Comparison of ENCODE assay signal across 10 cellular contexts in the genomic region with DNA sequence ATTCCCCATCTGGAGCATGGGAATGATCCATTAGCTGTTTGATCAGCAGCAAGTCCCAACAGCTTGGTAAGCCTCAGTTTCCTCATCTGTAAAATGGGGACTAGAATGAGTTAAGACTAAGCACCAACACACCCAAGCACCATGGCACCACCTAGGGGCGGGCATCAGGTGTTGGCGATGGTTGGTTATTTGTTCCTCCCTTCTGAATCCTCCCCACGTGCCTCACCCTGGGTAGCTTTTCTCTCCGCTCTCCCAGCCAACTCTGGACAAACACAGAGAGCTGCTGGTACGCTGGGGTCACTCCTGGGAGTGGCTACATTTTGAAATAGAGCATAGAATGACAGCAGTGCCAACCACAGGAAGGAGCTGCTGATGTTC.
DNase-seq lines count a peak whose midpoint lies in the region; ATAC-seq and TF ChIP-seq lines count a peak whose summit lies in the region.
"Had no signal": no experiment of that assay in that cellular context is flagged by ENCODE, and none has a peak within 500 bp of the region (broad histone marks: within the 10 kb centered on the region; RNA-seq: fewer than 3 reads in every experiment).

No MANE protein-coding gene starts in this region.

- TF ChIP-seq CTCF in epithelial cell of esophagus (IDR thresholded peaks at IDR 0.05; ENCODE audit: insufficient read depth, low read depth, low read length, missing control alignments) = peak; percentile 44

- peak; percentile 64 for ATAC-seq in stimulated activated memory B cell treated with anti-CD40 and anti-IgM and Interleukin-4, amounts not matched to agents 10 μg/mL and 1 μg/mL and 100 μg/mL, for 72 hours
- ATAC-seq in HG02759 (IDR thresholded peaks at IDR 0.05; ENCODE audit: unreplicated experiment) (no peak), GM21367 (IDR thresholded peaks at IDR 0.05; ENCODE audit: unreplicated experiment) (no peak)

- H3K27me3 Mint-ChIP-seq in stimulated activated memory B cell treated with anti-CD40 and anti-IgM and Interleukin-4, amounts not matched to agents 10 μg/mL and 1 μg/mL and 100 μg/mL, for 72 hours = no peaks in the 10 kb centered on the region

- no peak overlapping the region for H3K4me3 Mint-ChIP-seq in stimulated activated memory B cell treated with anti-CD40 and anti-IgM and Interleukin-4, amounts not matched to agents 10 μg/mL and 1 μg/mL and 100 μg/mL, for 72 hours

- peak; percentile 57 to 58 for DNase-seq in activated T-cell treated with anti-CD3 and anti-CD28 coated beads, Interleukin-2, amount 50 U/mL, for 48 hours
- DNase-seq in activated T-cell treated with anti-CD3 and anti-CD28 coated beads for 4 hours = no peak
- DNase-seq in OCI-M1 (lab: John Stamatoyannopoulos, UW) = peak; percentile 26
- peak; percentile 53 for DNase-seq in epithelial cell of esophagus (ENCODE audit: low read depth)
- no peak for DNase-seq in SW480 (ENCODE audit: low spot score)
- DNase-seq: amygdala had no signal

- H3K27ac Mint-ChIP-seq in stimulated activated memory B cell treated with anti-CD40 and anti-IgM and Interleukin-4, amounts not matched to agents 10 μg/mL and 1 μg/mL and 100 μg/mL, for 72 hours = peak overlapping the region; percentile 53

- no peak overlapping the region for H3K4me3 ChIP-seq in epithelial cell of esophagus (ENCODE audit: low read length)
- H3K4me3 ChIP-seq: lung had no signal

- peaks cover 7% of the 10 kb centered on the region for H3K36me3 Mint-ChIP-seq in stimulated activated memory B cell treated with anti-CD40 and anti-IgM and Interleukin-4, amounts not matched to agents 10 μg/mL and 1 μg/mL and 100 μg/mL, for 72 hours

- peaks cover 6% of the 10 kb centered on the region for H3K9me3 Mint-ChIP-seq in stimulated activated memory B cell treated with anti-CD40 and anti-IgM and Interleukin-4, amounts not matched to agents 10 μg/mL and 1 μg/mL and 100 μg/mL, for 72 hours

- H3K4me1 Mint-ChIP-seq in stimulated activated memory B cell treated with anti-CD40 and anti-IgM and Interleukin-4, amounts not matched to agents 10 μg/mL and 1 μg/mL and 100 μg/mL, for 72 hours = peaks cover 18% of the 10 kb centered on the region

Comparison
In these comparisons a context has a peak if more than half of its experiments do, and no peak if none do; other contexts are left out.
1. DNase-seq: peak in activated T-cell treated with anti-CD3 and anti-CD28 coated beads, Interleukin-2, amount 50 U/mL, for 48 hours (2 of 2), OCI-M1 (single experiment) and epithelial cell of esophagus (single experiment); none in activated T-cell treated with anti-CD3 and anti-CD28 coated beads for 4 hours (single experiment) and SW480 (single experiment).